28 cellular contexts compared by ENCODE assay signal in the genomic region with DNA sequence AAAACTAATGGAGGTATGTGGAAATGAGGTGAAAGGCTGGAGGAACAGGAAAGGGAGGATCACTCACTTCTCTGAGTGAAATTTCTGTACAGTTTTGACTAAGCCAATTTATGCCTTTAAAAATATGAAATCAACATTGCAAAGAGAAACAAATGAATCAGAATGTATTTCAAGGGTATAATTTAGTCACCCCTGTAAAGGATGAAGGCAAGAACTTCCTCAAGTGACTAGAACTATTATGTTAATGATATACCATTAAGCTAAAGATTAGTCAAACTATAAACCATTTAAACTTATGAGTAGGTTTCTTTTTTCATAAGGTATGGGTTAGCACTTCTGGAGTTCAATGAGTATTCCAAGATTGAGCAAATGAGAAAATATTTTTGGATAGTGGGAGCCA.
"Had no signal": no experiment of that assay in that cellular context is flagged by ENCODE, and none has a peak within 500 bp of the region (broad histone marks: within the 10 kb centered on the region; RNA-seq: fewer than 3 reads in every experiment).

No MANE protein-coding gene starts in this region.

- DNase-seq: activated CD4-positive, alpha-beta T cell treated with anti-CD3 and anti-CD28 coated beads, Interleukin-2, amount 50 U/mL, for 1 hour; activated CD4-positive, CD25-positive, alpha-beta regulatory T cell treated with anti-CD3 and anti-CD28 coated beads, Interleukin-2, amount 50 U/mL, for 72 hours; activated CD8-positive, alpha-beta T cell treated with anti-CD3 and anti-CD28 coated beads for 36 hours; activated naive CD4-positive, alpha-beta T cell; activated T-cell treated with anti-CD3 and anti-CD28 coated beads, Interleukin-2, amount 50 U/mL, for 48 hours; endodermal cell; foreskin fibroblast; head of caudate nucleus; hippocampal formation; left colon; mammary epithelial cell; naive B cell; nephron progenitor cell; ovary; psoas muscle; sigmoid colon; small intestine; stimulated activated CD4-positive, alpha-beta T cell treated with anti-CD3 and anti-CD28 coated beads, Interleukin-2, amount 100 ng/mL, for 24 hours; stimulated activated naive B cell treated with anti-CD40 and anti-IgM and Interleukin-4, amounts not matched to agents 10 μg/mL and 1 μg/mL and 100 μg/mL, for 72 hours; stomach; thyroid gland; upper lobe of left lung had no signal

- H3K4me3 Mint-ChIP-seq: activated CD8-positive, alpha-beta T cell treated with anti-CD3 and anti-CD28 coated beads for 36 hours; central memory CD8-positive, alpha-beta T cell; dendritic cell treated with granulocyte-macrophage colony-stimulating factor and Interleukin-4, amounts not matched to agents 40 ng/mL and 50 ng/mL, for 4 days; endodermal cell; nephron progenitor cell; stimulated activated naive B cell treated with anti-CD40 and anti-IgM and Interleukin-4, amounts not matched to agents 10 μg/mL and 1 μg/mL and 100 μg/mL, for 72 hours had no signal

- H3K4me1 ChIP-seq: psoas muscle, sigmoid colon, stomach, thyroid gland, upper lobe of left lung, vagina had no signal

- H3K27me3 ChIP-seq: neutrophil, ovary, sigmoid colon, stomach, thyroid gland, upper lobe of left lung, vagina had no signal

- H3K27ac ChIP-seq: neutrophil, ovary, psoas muscle, sigmoid colon, stomach, thyroid gland, upper lobe of left lung, vagina had no signal

- H3K27me3 Mint-ChIP-seq: activated CD8-positive, alpha-beta T cell treated with anti-CD3 and anti-CD28 coated beads for 36 hours; central memory CD8-positive, alpha-beta T cell; dendritic cell treated with granulocyte-macrophage colony-stimulating factor and Interleukin-4, amounts not matched to agents 40 ng/mL and 50 ng/mL, for 4 days; naive B cell; stimulated activated naive B cell treated with anti-CD40 and anti-IgM and Interleukin-4, amounts not matched to agents 10 μg/mL and 1 μg/mL and 100 μg/mL, for 72 hours had no signal

- H3K4me3 ChIP-seq: ovary, psoas muscle, sigmoid colon, stomach, thyroid gland, upper lobe of left lung, vagina had no signal

- H3K36me3 Mint-ChIP-seq: activated naive CD4-positive, alpha-beta T cell treated with anti-CD3 and anti-CD28 coated beads, Interleukin-2, amount 50 U/mL, for 72 hours; naive B cell; stimulated activated naive B cell treated with anti-CD40 and anti-IgM and Interleukin-4, amounts not matched to agents 10 μg/mL and 1 μg/mL and 100 μg/mL, for 72 hours had no signal

- H3K9me3 Mint-ChIP-seq: activated CD8-positive, alpha-beta T cell treated with anti-CD3 and anti-CD28 coated beads for 36 hours; activated naive CD4-positive, alpha-beta T cell treated with anti-CD3 and anti-CD28 coated beads, Interleukin-2, amount 50 U/mL, for 72 hours; central memory CD8-positive, alpha-beta T cell; dendritic cell treated with granulocyte-macrophage colony-stimulating factor and Interleukin-4, amounts not matched to agents 40 ng/mL and 50 ng/mL, for 4 days; endodermal cell; nephron progenitor cell; stimulated activated naive B cell treated with anti-CD40 and anti-IgM and Interleukin-4, amounts not matched to agents 10 μg/mL and 1 μg/mL and 100 μg/mL, for 72 hours had no signal

- H3K4me1 Mint-ChIP-seq: central memory CD8-positive, alpha-beta T cell; endodermal cell; naive B cell; nephron progenitor cell; stimulated activated naive B cell treated with anti-CD40 and anti-IgM and Interleukin-4, amounts not matched to agents 10 μg/mL and 1 μg/mL and 100 μg/mL, for 72 hours had no signal

- H3K36me3 ChIP-seq: neutrophil, ovary, sigmoid colon, stomach, thyroid gland, upper lobe of left lung, vagina had no signal

- ATAC-seq: activated CD8-positive, alpha-beta T cell treated with anti-CD3 and anti-CD28 coated beads for 36 hours; esophagus mucosa; left colon; psoas muscle; stimulated activated naive B cell treated with anti-CD40 and anti-IgM and Interleukin-4, amounts not matched to agents 10 μg/mL and 1 μg/mL and 100 μg/mL, for 72 hours had no signal

- H3K9me3 ChIP-seq: neutrophil, ovary, psoas muscle, sigmoid colon, stomach, thyroid gland, upper lobe of left lung, vagina had no signal
